21 cellular contexts compared by ENCODE assay signal in genomic region chr7:42213093-42213492, GRCh38. TPM values are rescaled to one million over a fixed set of nuclear protein-coding genes. Genes with fewer than 3 reads are reported as not detected.
DNase-seq lines count a peak whose midpoint lies in the region; ATAC-seq and TF ChIP-seq lines count a peak whose summit lies in the region.
"Had no signal": no experiment of that assay in that cellular context is flagged by ENCODE, and none has a peak within 500 bp of the region (broad histone marks: within the 10 kb centered on the region; RNA-seq: fewer than 3 reads in every experiment).

No MANE protein-coding gene starts in this region.

- H3K56ac ChIP-seq in H9 (ENCODE audit: insufficient read length, low read depth, low read length): no peak overlapping the region

- no peak overlapping the region for H3K14ac ChIP-seq in H9 (ENCODE audit: insufficient read depth, low read length)

- POLR2A ChIA-PET in WTC11 (lab: Charles Lee): interaction anchor here (2.1 kb wide), 1 partner anchor 14 kb away, joined by 11 read pairs; no protein-coding TSS in a partner anchor

- no peak overlapping the region for H2BK20ac ChIP-seq in H9 (ENCODE audit: low read depth, low read length, poor library complexity, severe bottlenecking)

- H3K4me1 ChIP-seq in H9 (ENCODE audit: insufficient read depth, low read length): peaks cover 7% of the 10 kb centered on the region; the same call in 1 of the 2 replicates
- H3K4me1 ChIP-seq in iPS-20b (ENCODE audit: insufficient read depth, low read length): peaks cover 51% of the 10 kb centered on the region
- peaks cover 0 to 40% (median 10%) of the 10 kb centered on the region in 5 donors for H3K4me1 ChIP-seq in subcutaneous abdominal adipose tissue (ENCODE audit: control insufficient read depth in 5 of 5, insufficient read depth in 5 of 5, low read length in 5 of 5)
- H3K4me1 ChIP-seq: Caco-2 had no signal

- H3K4me1 Mint-ChIP-seq in H9 (peaks cover 58 to 66% of the 10 kb centered on the region in 2 experiments), WTC11 (peaks cover 81% of the 10 kb centered on the region)
- H3K4me1 Mint-ChIP-seq: B cell had no signal

- no peak overlapping the region for H2BK120ac ChIP-seq in H9 (ENCODE audit: low read depth, low read length, poor library complexity, severe bottlenecking)

- no peak overlapping the region for H3K4ac ChIP-seq in H9 (ENCODE audit: low read depth, low read length)

- H3K18ac ChIP-seq in H9 (ENCODE audit: insufficient read length, low read depth, low read length): no peak overlapping the region

- no peaks in the 10 kb centered on the region; the same call in 1 of the 2 replicates for H3K79me2 ChIP-seq in H9 (ENCODE audit: insufficient read depth, low read length)

- H3K23ac ChIP-seq in H9 (ENCODE audit: insufficient read length, low read depth, low read length): no peak overlapping the region

- no peak overlapping the region for H4K8ac ChIP-seq in H9 (replicated peaks; ENCODE audit: insufficient read length, low read depth, low read length)

- H3K27ac ChIP-seq in H9 (ENCODE audit: insufficient read length, low read depth, low read length): no peak overlapping the region
- no peak overlapping the region for H3K27ac ChIP-seq in iPS-20b (ENCODE audit: low read length)
- H3K27ac ChIP-seq in subcutaneous abdominal adipose tissue (ENCODE audit: low read depth, low read length): peak overlapping the region; percentile 43
- H3K27ac ChIP-seq: C4-2B, RWPE1 had no signal

- no peak overlapping the region for H3K9ac ChIP-seq in H9 (ENCODE audit: extremely low read depth, insufficient read length, low read length)
- no peak overlapping the region; the same call in 1 of the 2 replicates for H3K9ac ChIP-seq in iPS-20b (ENCODE audit: low read depth, low read length)
- H3K9ac ChIP-seq in subcutaneous abdominal adipose tissue (ENCODE audit: low read length in 5 of 5): no peak overlapping the region

- H3K27me3 Mint-ChIP-seq in H9 (ENCODE audit: low read depth) (no peaks in the 10 kb centered on the region), WTC11 (ENCODE audit: low read depth) (no peaks in the 10 kb centered on the region)

- H3K9me3 ChIP-seq in H9 (ENCODE audit: control insufficient read depth, low read depth, low read length) (no peaks in the 10 kb centered on the region), iPS-20b (ENCODE audit: insufficient read depth, low read depth, low read length) (no peaks in the 10 kb centered on the region), subcutaneous abdominal adipose tissue (ENCODE audit: control insufficient read depth in 5 of 5, low read length in 5 of 5) (no peaks in the 10 kb centered on the region)
- H3K9me3 ChIP-seq: Caco-2, MG63 had no signal

- ATAC-seq in WTC11: no peak
- ATAC-seq: CD8-positive, alpha-beta T cell; Panc1 had no signal

- TF ChIP-seq CTCF in H9 (conservative IDR thresholded peaks at IDR 0.05) (no peak), WTC11 (IDR thresholded peaks at IDR 0.05) (no peak)

- H3K27me3 ChIP-seq in H9 (ENCODE audit: insufficient read depth, low read length) (no peaks in the 10 kb centered on the region), iPS-20b (ENCODE audit: insufficient read depth, low read length) (no peaks in the 10 kb centered on the region), subcutaneous abdominal adipose tissue (ENCODE audit: control insufficient read depth in 5 of 5, insufficient read depth in 4 of 5, low read length in 5 of 5) (peaks cover 0 to 2% (median 0%) of the 10 kb centered on the region in 5 donors)
- H3K27me3 ChIP-seq: MG63 had no signal

- DNase-seq in H9 (no peak), WTC11 (ENCODE audit: low spot score) (no peak), NCI-H2171 treated with DMSO at 0.1 percent for 48 hours (lab: John Stamatoyannopoulos, UW) (no peak), amygdala (lab: John Stamatoyannopoulos, UW) (no peak)
- no peak for DNase-seq in activated effector memory CD4-positive, alpha-beta T cell treated with Interleukin-2 at 50 U/mL for 16 hours
- DNase-seq: Caco-2; CD8-positive, alpha-beta T cell; KG1; MG63; NCI-H1105 treated with DMSO at 0.1 percent for 48 hours; NCI-H2029; NCI-H2227 treated with DMSO at 0.1 percent for 48 hours; NCI-H526 treated with DMSO at 0.1 percent for 48 hours; SHP77 had no signal

- H3T11ph ChIP-seq in H9 (ENCODE audit: low read length): no peak overlapping the region

- no peak overlapping the region for H2BK5ac ChIP-seq in H9 (ENCODE audit: insufficient read length, low read length)

- H4K5ac ChIP-seq in H9 (ENCODE audit: insufficient read length, low read depth, low read length): no peak overlapping the region

- H3K23me2 ChIP-seq in H9 (ENCODE audit: insufficient read length, low read depth, low read length, poor library complexity, severe bottlenecking): no peaks in the 10 kb centered on the region

- no peak overlapping the region for H2AFZ ChIP-seq in H9 (ENCODE audit: low read length)

- WGBS in H9 (ENCODE audit: extremely low coverage, insufficient read length, low lambda C conversion rate): no CpG with 5 or more reads among the region's 3 CpGs

- no peaks in the 10 kb centered on the region for H4K20me1 ChIP-seq in H9 (ENCODE audit: control insufficient read depth, insufficient read depth, insufficient read length)

- no peak overlapping the region for H2BK15ac ChIP-seq in H9 (ENCODE audit: low read depth, low read length)

- H3K36me3 Mint-ChIP-seq in H9 (ENCODE audit: insufficient read depth in 1 of 3, low read depth in 3 of 3) (peaks cover 0 to 7% (median 4%) of the 10 kb centered on the region in 3 experiments; a peak in 2 of 7 replicates), WTC11 (peaks cover 6% of the 10 kb centered on the region)
- H3K36me3 Mint-ChIP-seq: CD8-positive, alpha-beta T cell had no signal

- 0 out of 2 replicates have a peak, but pooled peaks cover 5% of the 10 kb centered on the region for H3K36me3 ChIP-seq in iPS-20b (ENCODE audit: insufficient read depth, low read depth, low read length)
- H3K36me3 ChIP-seq in subcutaneous abdominal adipose tissue (ENCODE audit: control insufficient read depth in 5 of 5, insufficient read depth in 5 of 5, low read length in 5 of 5): no peaks in the 10 kb centered on the region
- H3K36me3 ChIP-seq: MG63 had no signal

- H2BK12ac ChIP-seq in H9 (ENCODE audit: insufficient read length, low read depth, low read length): no peak overlapping the region

- CTCF ChIA-PET in WTC11 (lab: Charles Lee): interaction anchor here (0.9 to 1.4 kb wide), 3 partner anchors 10 to 27 kb away, joined by 3 to 5 read pairs (median 3); no protein-coding TSS in a partner anchor

- peak overlapping the region; percentile 17 to 84 (median 41); a peak in 5 of 7 replicates for H3K27ac Mint-ChIP-seq in H9
- peak overlapping the region; percentile 81 for H3K27ac Mint-ChIP-seq in WTC11
- H3K27ac Mint-ChIP-seq: B cell; CD8-positive, alpha-beta T cell had no signal

- no peaks in the 10 kb centered on the region for H3K9me3 Mint-ChIP-seq in H9
- no peaks in the 10 kb centered on the region for H3K9me3 Mint-ChIP-seq in WTC11
- H3K9me3 Mint-ChIP-seq: CD8-positive, alpha-beta T cell had no signal

- H3K4me3 Mint-ChIP-seq in H9: peak overlapping the region in 1 of 2 experiments; percentile 39; a peak in 2 of 5 replicates
- no peak overlapping the region; the same call in 1 of the 2 replicates for H3K4me3 Mint-ChIP-seq in WTC11
- H3K4me3 Mint-ChIP-seq: B cell; CD8-positive, alpha-beta T cell had no signal

- no peaks in the 10 kb centered on the region for H3K79me1 ChIP-seq in H9 (ENCODE audit: insufficient read depth, low read depth, low read length, poor library complexity, severe bottlenecking)

- H3K4me2 ChIP-seq in H9 (ENCODE audit: insufficient read depth, insufficient read length, low read length): no peak overlapping the region

- H4K91ac ChIP-seq in H9 (ENCODE audit: insufficient read length, low read depth, low read length): no peak overlapping the region

- peak overlapping the region; percentile 8; the same call in 1 of the 2 replicates for H3K4me3 ChIP-seq in iPS-20b (ENCODE audit: low read length)
- no peak overlapping the region for H3K4me3 ChIP-seq in subcutaneous abdominal adipose tissue (ENCODE audit: low read depth in 1 of 5, low read length in 5 of 5)
- H3K4me3 ChIP-seq: MG63 had no signal

- no peak overlapping the region for H2AK5ac ChIP-seq in H9 (ENCODE audit: insufficient read length, low read length)

TF ChIP-seq in WTC11, 78 proteins besides CTCF, POLR2A, EP300 and RAD21 (continues in another document):
- TF ChIP-seq ZNF425 (CRISPR knock-in tag; conservative IDR thresholded peaks at IDR 0.05) (no peak), IRF1 (CRISPR knock-in tag; IDR thresholded peaks at IDR 0.05) (no peak), ZNF138 (CRISPR knock-in tag; conservative IDR thresholded peaks at IDR 0.05) (no peak)

RNA-seq across cellular contexts. Expression of gene GLI3, which starts 23.9 kb away (rescaled TPM):
- total RNA-seq in H9 (2021): 43.0 and 45.0 TPM in 2 replicates
- 41.0 to 46.2 TPM (median 42.1 TPM) in 3 replicates for total RNA-seq in WTC11 (2021)
- total RNA-seq: B cell, HT-29 had no signal
